10 cellular contexts compared by ENCODE assay signal in genomic region chr1:63326473-63327380, GRCh38. TPM values are rescaled to one million over a fixed set of nuclear protein-coding genes. Genes with fewer than 3 reads are reported as not detected.
DNase-seq lines count a peak whose midpoint lies in the region; ATAC-seq and TF ChIP-seq lines count a peak whose summit lies in the region.
"Had no signal": no experiment of that assay in that cellular context is flagged by ENCODE, and none has a peak within 500 bp of the region (broad histone marks: within the 10 kb centered on the region; RNA-seq: fewer than 3 reads in every experiment).

No MANE protein-coding gene starts in this region.

- H3K9me3 ChIP-seq in HAP-1 (no peaks in the 10 kb centered on the region), iPS-20b (ENCODE audit: insufficient read depth, low read depth, low read length) (no peaks in the 10 kb centered on the region)
- H3K9me3 ChIP-seq in CD8-positive, alpha-beta T cell (ENCODE audit: low read length), result no peaks in the 10 kb centered on the region

- POLR2A ChIA-PET in WTC11 (lab: Charles Lee), result interaction anchor here (1.7 to 2.6 kb wide), 2 partner anchors 7 to 10 kb away, joined by 5 to 8 read pairs; no protein-coding TSS in a partner anchor
- POLR2A ChIA-PET in CD8-positive, alpha-beta T cell (lab: Charles Lee), result interaction anchor here (1.8 to 2.5 kb wide), 2 partner anchors 9 to 10 kb away, joined by 5 read pairs; no protein-coding TSS in a partner anchor

- intact Hi-C loops in CD8-positive, alpha-beta T cell (cut with DNase I, micrococcal nuclease), result loop anchor here in 1 of 2 experiments (10.0 kb wide), 2 partner anchors 542 to 1738 kb away; partner anchors contain the start of gene ATG4C

- H3K27ac ChIP-seq in iPS-20b (ENCODE audit: low read length), result no peak overlapping the region
- no peak overlapping the region for H3K27ac ChIP-seq in CD8-positive, alpha-beta T cell (ENCODE audit: low read depth, low read length)
- H3K27ac ChIP-seq: foreskin keratinocyte had no signal

- in situ Hi-C loops in HAP-1 (cut with MboI; ENCODE audit: low sequenced_read_pairs), result no loop called here

- H3K27me3 ChIP-seq in HAP-1 (ENCODE audit: low read depth) (no peaks in the 10 kb centered on the region; the same call in 1 of the 2 replicates), iPS-20b (ENCODE audit: insufficient read depth, low read length) (peaks cover 100% of the 10 kb centered on the region)
- H3K27me3 ChIP-seq in CD8-positive, alpha-beta T cell (ENCODE audit: insufficient read depth, low read length), result peaks cover 76% of the 10 kb centered on the region

- no peak for TF ChIP-seq CTCF in WTC11 (IDR thresholded peaks at IDR 0.05)
- no peak for TF ChIP-seq CTCF in osteocyte (IDR thresholded peaks at IDR 0.05)
- TF ChIP-seq CTCF in CD8-positive, alpha-beta T cell (IDR thresholded peaks at IDR 0.05), result no peak

- H3K4me1 ChIP-seq in HAP-1 (peaks cover 6% of the 10 kb centered on the region), iPS-20b (ENCODE audit: insufficient read depth, low read length) (peaks cover 21% of the 10 kb centered on the region; the same call in 1 of the 2 replicates)
- H3K4me1 ChIP-seq in CD8-positive, alpha-beta T cell (ENCODE audit: insufficient read depth, low read length), result peaks cover 37% of the 10 kb centered on the region
- H3K4me1 ChIP-seq: foreskin keratinocyte had no signal

- H3K4me1 Mint-ChIP-seq in WTC11 (peaks cover 57% of the 10 kb centered on the region), osteocyte (ENCODE audit: unreplicated experiment) (peaks cover 18% of the 10 kb centered on the region)
- H3K4me1 Mint-ChIP-seq in CD8-positive, alpha-beta T cell (ENCODE audit: low read depth), result peaks cover 30% of the 10 kb centered on the region

- H3K27ac Mint-ChIP-seq in WTC11 (peak overlapping the region; percentile 84), osteocyte (ENCODE audit: unreplicated experiment) (no peak overlapping the region)
- H3K27ac Mint-ChIP-seq in CD8-positive, alpha-beta T cell, result no peak overlapping the region

- H3K36me3 Mint-ChIP-seq in WTC11 (no peaks in the 10 kb centered on the region), osteocyte (ENCODE audit: unreplicated experiment) (peaks cover under 1% of the 10 kb centered on the region)
- H3K36me3 Mint-ChIP-seq in CD8-positive, alpha-beta T cell, result no peaks in the 10 kb centered on the region

- DNase-seq in DMS53 treated with DMSO at 0.1 percent for 48 hours (lab: John Stamatoyannopoulos, UW; ENCODE audit: unreplicated experiment), result peak; percentile 41
- DNase-seq in HAP-1 (ENCODE audit: low spot score in 2 of 2), result peak in 1 of 2 experiments; percentile 38
- DNase-seq in WTC11 (ENCODE audit: low spot score), result peak; percentile 52
- no peak for DNase-seq in COLO829 (ENCODE audit: low spot score)
- no peak for DNase-seq in osteocyte (ENCODE audit: extremely low spot score, unreplicated experiment)
- no peak for DNase-seq in CD8-positive, alpha-beta T cell
- DNase-seq: foreskin keratinocyte had no signal

- H3K4me3 ChIP-seq in HAP-1 (peak overlapping the region; percentile 9), iPS-20b (ENCODE audit: low read length) (peak overlapping the region; percentile 90)
- H3K4me3 ChIP-seq in CD8-positive, alpha-beta T cell (ENCODE audit: low read depth, low read length), result no peak overlapping the region

- peaks cover 70% of the 10 kb centered on the region for H3K27me3 Mint-ChIP-seq in WTC11 (ENCODE audit: low read depth)
- H3K27me3 Mint-ChIP-seq in osteocyte (ENCODE audit: unreplicated experiment), result peaks cover 71% of the 10 kb centered on the region
- peaks cover 70% of the 10 kb centered on the region for H3K27me3 Mint-ChIP-seq in CD8-positive, alpha-beta T cell (ENCODE audit: low read depth)

- H3K36me3 ChIP-seq in HAP-1 (replicated peaks) (no peaks in the 10 kb centered on the region), iPS-20b (ENCODE audit: insufficient read depth, low read depth, low read length) (no peaks in the 10 kb centered on the region)
- H3K36me3 ChIP-seq in CD8-positive, alpha-beta T cell (ENCODE audit: insufficient read depth, low read length), result no peaks in the 10 kb centered on the region

- ATAC-seq in WTC11, result no peak
- no peak for ATAC-seq in CD8-positive, alpha-beta T cell
- ATAC-seq in GM21423 (IDR thresholded peaks at IDR 0.05; ENCODE audit: unreplicated experiment), result no peak

- peak overlapping the region; percentile 93 for H3K4me3 Mint-ChIP-seq in WTC11
- no peak overlapping the region for H3K4me3 Mint-ChIP-seq in osteocyte (ENCODE audit: unreplicated experiment)
- H3K4me3 Mint-ChIP-seq in CD8-positive, alpha-beta T cell, result no peak overlapping the region

- H3K9me3 Mint-ChIP-seq in WTC11, result no peaks in the 10 kb centered on the region
- no peaks in the 10 kb centered on the region for H3K9me3 Mint-ChIP-seq in osteocyte (ENCODE audit: unreplicated experiment)
- peaks cover 8% of the 10 kb centered on the region for H3K9me3 Mint-ChIP-seq in CD8-positive, alpha-beta T cell

- peak overlapping the region; percentile 26; the same call in 1 of the 2 replicates for H3K9ac ChIP-seq in iPS-20b (ENCODE audit: low read depth, low read length)

- CTCF ChIA-PET in WTC11 (lab: Charles Lee), result interaction anchor here (0.5 to 3.8 kb wide), 21 partner anchors 9 to 364 kb away, joined by 3 to 22 read pairs (median 4); partner anchors contain the start of gene ALG6
- CTCF ChIA-PET in CD8-positive, alpha-beta T cell (lab: Charles Lee), result no interaction called here

TF ChIP-seq in WTC11, 78 proteins besides CTCF, POLR2A, EP300 and RAD21:
- TF ChIP-seq IRF1 (CRISPR knock-in tag; IDR thresholded peaks at IDR 0.05) (no peak), JUN (CRISPR knock-in tag; IDR thresholded peaks at IDR 0.05) (0 out of 2 replicates have a peak, but pooled peaks have one; percentile 23)
TF ChIP-seq in WTC11: peak in this region for 1.

RNA-seq across cellular contexts. Expression of gene FOXD3, which starts 4.4 kb away (rescaled TPM):
- total RNA-seq in WTC11 (2021) (27.5 to 37.1 TPM (median 34.7 TPM) in 3 replicates), osteocyte (not detected in 2 replicates)
- total RNA-seq in CD8-positive, alpha-beta T cell, result not detected
- total RNA-seq: foreskin keratinocyte, temporal lobe had no signal

RNA-seq across cellular contexts. Expression of gene ALG6, which starts 40.7 kb away (rescaled TPM):
- total RNA-seq in WTC11 (2021), result 17.6 to 25.4 TPM (median 23.7 TPM) in 3 replicates
- total RNA-seq in osteocyte, result 10.9 and 13.6 TPM in 2 replicates
- 10 to 100 TPM in 1 of 2 experiments, 1 to 10 TPM in 1; 10.0 to 10.3 TPM for total RNA-seq in CD8-positive, alpha-beta T cell

Comparison
In these comparisons a context has a peak if more than half of its experiments do, and no peak if none do; other contexts are left out.
1. DNase-seq: peak in DMS53 treated with DMSO at 0.1 percent for 48 hours (single experiment) and WTC11 (single experiment); none in COLO829 (single experiment), osteocyte (single experiment) and CD8-positive, alpha-beta T cell (0 of 7).
2. RNA of gene FOXD3, which starts 4.4 kb away (total RNA-seq): 27.5 to 37.1 TPM in WTC11; not detected in osteocyte and not detected in CD8-positive, alpha-beta T cell; every median in the first group is over 10 times any median in the second.